1 cellular context compared by ENCODE assay signal in genomic region chr1:45490623-45491463, GRCh38.
A peak's percentile ranks its signal among the peaks of the same experiment; 100 is the strongest.
TF ChIP-seq lines count a peak whose summit lies in the region.

Gene TESK2 (minus strand): TSS chr1:45491163. CDS start chr1:45457785, 33,378 bp downstream.

TF ChIP-seq in HEK293, 187 proteins besides CTCF, POLR2A, EP300 and RAD21 (continued from another document):
- TF ChIP-seq, protein P1, sequence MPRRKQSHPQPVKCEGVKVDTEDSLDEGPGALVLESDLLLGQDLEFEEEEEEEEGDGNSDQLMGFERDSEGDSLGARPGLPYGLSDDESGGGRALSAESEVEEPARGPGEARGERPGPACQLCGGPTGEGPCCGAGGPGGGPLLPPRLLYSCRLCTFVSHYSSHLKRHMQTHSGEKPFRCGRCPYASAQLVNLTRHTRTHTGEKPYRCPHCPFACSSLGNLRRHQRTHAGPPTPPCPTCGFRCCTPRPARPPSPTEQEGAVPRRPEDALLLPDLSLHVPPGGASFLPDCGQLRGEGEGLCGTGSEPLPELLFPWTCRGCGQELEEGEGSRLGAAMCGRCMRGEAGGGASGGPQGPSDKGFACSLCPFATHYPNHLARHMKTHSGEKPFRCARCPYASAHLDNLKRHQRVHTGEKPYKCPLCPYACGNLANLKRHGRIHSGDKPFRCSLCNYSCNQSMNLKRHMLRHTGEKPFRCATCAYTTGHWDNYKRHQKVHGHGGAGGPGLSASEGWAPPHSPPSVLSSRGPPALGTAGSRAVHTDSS (tag by site-specific recombination; IDR thresholded peaks at IDR 0.05) = no peak
- TF ChIP-seq HOXC10 (CRISPR knock-in tag; IDR thresholded peaks at IDR 0.05) (0 out of 2 replicates have a peak, but pooled peaks have one; percentile 34), ZNF701 (tag by site-specific recombination; IDR thresholded peaks at IDR 0.05) (no peak), KLF8 (tag by site-specific recombination; IDR thresholded peaks at IDR 0.05) (peak; percentile 89), GLIS1 (tag by site-specific recombination; IDR thresholded peaks at IDR 0.05) (peak; percentile 89), SP2 (tag by site-specific recombination; IDR thresholded peaks at IDR 0.05) (peak; percentile 100), ZNF391 (tag by site-specific recombination; IDR thresholded peaks at IDR 0.05; ENCODE audit: borderline replicate concordance, low read depth) (0 out of 2 replicates have a peak, but pooled peaks have one; percentile 89), ZNF785 (tag by site-specific recombination; IDR thresholded peaks at IDR 0.05) (0 out of 2 replicates have a peak, but pooled peaks have one; percentile 38), ZNF341 (tag by site-specific recombination; IDR thresholded peaks at IDR 0.05; ENCODE audit: low read depth) (peak; percentile 48; the same call in 1 of the 2 replicates), KLF16 (tag by site-specific recombination; IDR thresholded peaks at IDR 0.05) (peak; percentile 82), ZBTB8A (tag by site-specific recombination; IDR thresholded peaks at IDR 0.05) (peak; percentile 97; the same call in 1 of the 2 replicates), ZNF610 (tag by site-specific recombination; IDR thresholded peaks at IDR 0.05; ENCODE audit: borderline replicate concordance) (peak; percentile 43; the same call in 1 of the 2 replicates), OSR2 (tag by site-specific recombination; IDR thresholded peaks at IDR 0.05) (peak; percentile 73), ZNF404 (tag by site-specific recombination; IDR thresholded peaks at IDR 0.05) (no peak), ZNF174 (tag by site-specific recombination; IDR thresholded peaks at IDR 0.05) (no peak), ZSCAN30 (tag by site-specific recombination; IDR thresholded peaks at IDR 0.05) (peak; percentile 80), BCL11A (tag by site-specific recombination; IDR thresholded peaks at IDR 0.05; ENCODE audit: low read depth) (peak; percentile 29; the same call in 1 of the 2 replicates), ZNF324 (tag by site-specific recombination; IDR thresholded peaks at IDR 0.05) (peak; percentile 58), ZNF140 (tag by site-specific recombination; IDR thresholded peaks at IDR 0.05) (no peak), ZFP3 (tag by site-specific recombination; IDR thresholded peaks at IDR 0.05; ENCODE audit: low read depth) (no peak), SP3 (tag by site-specific recombination; IDR thresholded peaks at IDR 0.05) (peak; percentile 99), ZNF175 (tag by site-specific recombination; IDR thresholded peaks at IDR 0.05) (no peak), ZFP37 (tag by site-specific recombination; IDR thresholded peaks at IDR 0.05) (peak; percentile 91), ZXDB (tag by site-specific recombination; IDR thresholded peaks at IDR 0.05) (peak; percentile 77; the same call in 1 of the 2 replicates), ZNF366 (tag by site-specific recombination; conservative IDR thresholded peaks at IDR 0.05) (peak; percentile 96), EGR2 (tag by site-specific recombination; IDR thresholded peaks at IDR 0.05; ENCODE audit: low read depth) (peak; percentile 89; the same call in 1 of the 2 replicates), ZBTB10 (tag by site-specific recombination; IDR thresholded peaks at IDR 0.05) (peak; percentile 77), GLIS2 (tag by site-specific recombination; IDR thresholded peaks at IDR 0.05) (peak; percentile 94), ZNF639 (tag by site-specific recombination; IDR thresholded peaks at IDR 0.05) (peak; percentile 83; the same call in 1 of the 2 replicates), ZNF26 (tag by site-specific recombination; IDR thresholded peaks at IDR 0.05) (no peak), PATZ1 (tag by site-specific recombination; IDR thresholded peaks at IDR 0.05) (peak; percentile 89), ZNF423 (tag by site-specific recombination; IDR thresholded peaks at IDR 0.05) (no peak), ZBTB20 (tag by site-specific recombination; IDR thresholded peaks at IDR 0.05) (peak; percentile 95), ZNF629 (tag by site-specific recombination; IDR thresholded peaks at IDR 0.05) (peak; percentile 54), ZIC2 (tag by site-specific recombination; IDR thresholded peaks at IDR 0.05) (peak; percentile 80), ZBTB21 (tag by site-specific recombination; IDR thresholded peaks at IDR 0.05) (peak; percentile 47; the same call in 1 of the 2 replicates), ZSCAN16 (tag by site-specific recombination; IDR thresholded peaks at IDR 0.05) (no peak), ZNF624 (tag by site-specific recombination; IDR thresholded peaks at IDR 0.05) (no peak; the same call in 1 of the 2 replicates), PRDM4 (tag by site-specific recombination; IDR thresholded peaks at IDR 0.05) (peak; percentile 64)
- TF ChIP-seq, protein P2, sequence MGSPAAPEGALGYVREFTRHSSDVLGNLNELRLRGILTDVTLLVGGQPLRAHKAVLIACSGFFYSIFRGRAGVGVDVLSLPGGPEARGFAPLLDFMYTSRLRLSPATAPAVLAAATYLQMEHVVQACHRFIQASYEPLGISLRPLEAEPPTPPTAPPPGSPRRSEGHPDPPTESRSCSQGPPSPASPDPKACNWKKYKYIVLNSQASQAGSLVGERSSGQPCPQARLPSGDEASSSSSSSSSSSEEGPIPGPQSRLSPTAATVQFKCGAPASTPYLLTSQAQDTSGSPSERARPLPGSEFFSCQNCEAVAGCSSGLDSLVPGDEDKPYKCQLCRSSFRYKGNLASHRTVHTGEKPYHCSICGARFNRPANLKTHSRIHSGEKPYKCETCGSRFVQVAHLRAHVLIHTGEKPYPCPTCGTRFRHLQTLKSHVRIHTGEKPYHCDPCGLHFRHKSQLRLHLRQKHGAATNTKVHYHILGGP (tag by site-specific recombination; IDR thresholded peaks at IDR 0.05) = 0 out of 2 replicates have a peak, but pooled peaks have one; percentile 2
- TF ChIP-seq, protein P3, sequence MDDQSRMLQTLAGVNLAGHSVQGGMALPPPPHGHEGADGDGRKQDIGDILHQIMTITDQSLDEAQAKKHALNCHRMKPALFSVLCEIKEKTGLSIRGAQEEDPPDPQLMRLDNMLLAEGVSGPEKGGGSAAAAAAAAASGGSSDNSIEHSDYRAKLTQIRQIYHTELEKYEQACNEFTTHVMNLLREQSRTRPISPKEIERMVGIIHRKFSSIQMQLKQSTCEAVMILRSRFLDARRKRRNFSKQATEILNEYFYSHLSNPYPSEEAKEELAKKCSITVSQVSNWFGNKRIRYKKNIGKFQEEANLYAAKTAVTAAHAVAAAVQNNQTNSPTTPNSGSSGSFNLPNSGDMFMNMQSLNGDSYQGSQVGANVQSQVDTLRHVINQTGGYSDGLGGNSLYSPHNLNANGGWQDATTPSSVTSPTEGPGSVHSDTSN (CRISPR knock-in tag; IDR thresholded peaks at IDR 0.05) = peak; percentile 14; the same call in 1 of the 2 replicates
- TF ChIP-seq, protein P4, sequence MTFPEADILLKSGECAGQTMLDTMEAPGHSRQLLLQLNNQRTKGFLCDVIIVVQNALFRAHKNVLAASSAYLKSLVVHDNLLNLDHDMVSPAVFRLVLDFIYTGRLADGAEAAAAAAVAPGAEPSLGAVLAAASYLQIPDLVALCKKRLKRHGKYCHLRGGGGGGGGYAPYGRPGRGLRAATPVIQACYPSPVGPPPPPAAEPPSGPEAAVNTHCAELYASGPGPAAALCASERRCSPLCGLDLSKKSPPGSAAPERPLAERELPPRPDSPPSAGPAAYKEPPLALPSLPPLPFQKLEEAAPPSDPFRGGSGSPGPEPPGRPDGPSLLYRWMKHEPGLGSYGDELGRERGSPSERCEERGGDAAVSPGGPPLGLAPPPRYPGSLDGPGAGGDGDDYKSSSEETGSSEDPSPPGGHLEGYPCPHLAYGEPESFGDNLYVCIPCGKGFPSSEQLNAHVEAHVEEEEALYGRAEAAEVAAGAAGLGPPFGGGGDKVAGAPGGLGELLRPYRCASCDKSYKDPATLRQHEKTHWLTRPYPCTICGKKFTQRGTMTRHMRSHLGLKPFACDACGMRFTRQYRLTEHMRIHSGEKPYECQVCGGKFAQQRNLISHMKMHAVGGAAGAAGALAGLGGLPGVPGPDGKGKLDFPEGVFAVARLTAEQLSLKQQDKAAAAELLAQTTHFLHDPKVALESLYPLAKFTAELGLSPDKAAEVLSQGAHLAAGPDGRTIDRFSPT (tag by site-specific recombination; IDR thresholded peaks at IDR 0.05) = peak; percentile 96
